ENCODE assay signal across 8 cellular contexts in genomic region chr3:49839193-49839809, GRCh38. TPM values are rescaled to one million over a fixed set of nuclear protein-coding genes. Genes with fewer than 3 reads are reported as not detected.
A peak's percentile ranks its signal among the peaks of the same experiment; 100 is the strongest.
DNase-seq lines count a peak whose midpoint lies in the region; ATAC-seq and TF ChIP-seq lines count a peak whose summit lies in the region.

No MANE protein-coding gene starts in this region.

- H3K4me3 Mint-ChIP-seq in T-cell: no peak overlapping the region

- H3K27ac Mint-ChIP-seq in T-cell: no peak overlapping the region

- H3K9me3 Mint-ChIP-seq in T-cell: no peaks in the 10 kb centered on the region

- H3K9me3 ChIP-seq in adipocyte (ENCODE audit: control insufficient read depth, low read length) (no peaks in the 10 kb centered on the region), heart left ventricle (no peaks in the 10 kb centered on the region), vagina (no peaks in the 10 kb centered on the region)

- ATAC-seq in T-cell (replicated peaks in 1 of 4) (peak; percentile 90 to 98 (median 94)), heart left ventricle (peak; percentile 66 to 88 (median 83)), HG03354 (IDR thresholded peaks at IDR 0.05; ENCODE audit: poor library complexity, severe bottlenecking, unreplicated experiment) (no peak)

- H3K27ac ChIP-seq in heart left ventricle: peak overlapping the region in 9 of 12 donors; percentile 9 to 75 (median 42)
- H3K27ac ChIP-seq in vagina: peak overlapping the region; percentile 47

- POLR2A ChIA-PET in T-cell (lab: Charles Lee): interaction anchor here (0.7 to 1.0 kb wide), 3 partner anchors 36 to 38 kb away, joined by 5 to 8 read pairs (median 5); partner anchors contain the start of gene INKA1 (in 2 of the 2)

- H3K27me3 Mint-ChIP-seq in T-cell: no peaks in the 10 kb centered on the region

- 14 to 23% (median 22%) methylated on average over 4 to 6 of the region's 6 CpGs for WGBS in heart left ventricle, 4 donors

- intact Hi-C loops in heart left ventricle (cut with DNase I): loop anchor here (1.0 to 10.0 kb wide), 8 partner anchors 24 to 137 kb away; partner anchors contain the start of genes INKA1 (in 3 of the 10) and AMIGO3 (in 1 of the 10)
- intact Hi-C loops in vagina (cut with DNase I): no loop called here

- no peaks in the 10 kb centered on the region for H3K36me3 ChIP-seq in adipocyte (ENCODE audit: control insufficient read depth, insufficient read depth, low read length, severe bottlenecking)
- H3K36me3 ChIP-seq in heart left ventricle: no peaks in the 10 kb centered on the region
- no peaks in the 10 kb centered on the region for H3K36me3 ChIP-seq in vagina

- CTCF ChIA-PET in T-cell (lab: Charles Lee): interaction anchor here (0.7 to 3.8 kb wide), 14 partner anchors 9 to 1435 kb away, joined by 3 to 56 read pairs (median 4); partner anchors contain the start of genes INKA1 (in 2 of the 2), IP6K1 (in 1 of the 2) and UBA7 (in 1 of the 2)

- H3K27me3 ChIP-seq in adipocyte (replicated peaks; ENCODE audit: control insufficient read depth, insufficient read depth, low read length) (no peaks in the 10 kb centered on the region), heart left ventricle (no peaks in the 10 kb centered on the region), vagina (no peaks in the 10 kb centered on the region)

- TF ChIP-seq POLR2A in heart left ventricle (IDR thresholded peaks at IDR 0.05) (no peak), vagina (IDR thresholded peaks at IDR 0.05) (no peak)

- H3K36me3 Mint-ChIP-seq in T-cell: peaks cover under 1% of the 10 kb centered on the region

- peak; percentile 81 to 97 (median 91) for TF ChIP-seq CTCF in heart left ventricle (IDR thresholded peaks at IDR 0.05)
- peak; percentile 78 to 93 (median 80) for TF ChIP-seq CTCF in vagina (IDR thresholded peaks at IDR 0.05)

- DNase-seq in GDM1 (lab: John Stamatoyannopoulos, UW) (peak; percentile 72), NAMALWA (ENCODE audit: low spot score) (peak; percentile 73), T-cell (peak; percentile 60 to 85 (median 76)), adipocyte (ENCODE audit: low read depth) (peak; percentile 95), heart left ventricle (peak; percentile 80 to 88 (median 85)), putamen (ENCODE audit: low spot score) (peak; percentile 79), vagina (ENCODE audit: extremely low spot score in 2 of 2) (no peak)

- H3K4me3 ChIP-seq in adipocyte (ENCODE audit: low read length): no peak overlapping the region
- no peak overlapping the region for H3K4me3 ChIP-seq in heart left ventricle
- H3K4me3 ChIP-seq in vagina: no peak overlapping the region

- H3K4me1 Mint-ChIP-seq in T-cell: no peaks in the 10 kb centered on the region

- no peak overlapping the region for H3K9ac ChIP-seq in adipocyte (ENCODE audit: low read length)

- H3K4me1 ChIP-seq in adipocyte (ENCODE audit: control insufficient read depth, insufficient read depth, low read length): peaks cover 4% of the 10 kb centered on the region
- peaks cover 5 to 34% (median 23%) of the 10 kb centered on the region in 12 donors for H3K4me1 ChIP-seq in heart left ventricle
- H3K4me1 ChIP-seq in vagina: peaks cover 6% of the 10 kb centered on the region

RNA-seq across cellular contexts. Expression of gene TRAIP, which starts 17.1 kb away (rescaled TPM):
- 1 to 10 TPM; 4.0 to 5.7 (median 4.4) TPM for total RNA-seq in T-cell
- total RNA-seq in heart left ventricle: 1 to 10 TPM in 3 of 9 donors, under 1 TPM in 5, not detected in 1; 0.37 to 6.3 (median 0.99) TPM
- polyA plus RNA-seq in heart left ventricle: 1 to 10 TPM in 1 of 2 donors, under 1 TPM in 1; 0.72 to 1.3 TPM
- 17.4 TPM for total RNA-seq in vagina

RNA-seq across cellular contexts. Expression of gene UBA7, which starts 25.5 kb away (rescaled TPM):
- total RNA-seq in T-cell: 100 to 1,000 TPM; 246 to 299 (median 293) TPM
- total RNA-seq in heart left ventricle: 10 to 100 TPM; 13.7 to 72.1 (median 22.1) TPM
- polyA plus RNA-seq in heart left ventricle: 10 to 100 TPM in 1 of 2 donors, 1 to 10 TPM in 1; 8.5 to 22.8 TPM
- 68.3 TPM for total RNA-seq in vagina

RNA-seq across cellular contexts. Expression of gene CAMKV, which starts 30.4 kb away (rescaled TPM):
- under 1 TPM in 3 of 5 donors, not detected in 2; 0.18 to 0.35 (median 0.28) TPM for total RNA-seq in T-cell
- not detected for total RNA-seq in heart left ventricle
- polyA plus RNA-seq in heart left ventricle: not detected
- total RNA-seq in vagina: not detected

RNA-seq across cellular contexts. Expression of gene INKA1, which starts 36.2 kb away (rescaled TPM):
- 1 to 10 TPM in 4 of 5 donors, under 1 TPM in 1; 0.73 to 2.7 (median 1.8) TPM for total RNA-seq in T-cell
- 1 to 10 TPM; 1.1 to 5.0 (median 3.3) TPM for total RNA-seq in heart left ventricle
- polyA plus RNA-seq in heart left ventricle: 1 to 10 TPM; 3.0 to 4.2 TPM
- 12.5 TPM for total RNA-seq in vagina

RNA-seq across cellular contexts. Expression of gene CDHR4, which starts 39.6 kb away (rescaled TPM):
- total RNA-seq in T-cell (under 1 TPM in 4 of 5 donors, not detected in 1; 0.35 to 0.68 (median 0.36) TPM), heart left ventricle (not detected), vagina (not detected)
- polyA plus RNA-seq in heart left ventricle: not detected

Comparison
In these comparisons a context has a peak if more than half of its experiments do, and no peak if none do; other contexts are left out.
1. DNase-seq: peak in GDM1 (single experiment), NAMALWA (single experiment), T-cell (34 of 34), adipocyte (single experiment), heart left ventricle (5 of 5) and putamen (single experiment); none in vagina (0 of 2).